Comparison of ENCODE assay signal across 8 cellular contexts in genomic region chr10:87816842-87817178, GRCh38. TPM values are rescaled to one million over a fixed set of nuclear protein-coding genes. Genes with fewer than 3 reads are reported as not detected.
DNase-seq lines count a peak whose midpoint lies in the region; ATAC-seq, FAIRE-seq and TF ChIP-seq lines count a peak whose summit lies in the region.

No MANE protein-coding gene starts in this region.

- POLR2A ChIA-PET in activated CD8-positive, alpha-beta T cell treated with anti-CD3 and anti-CD28 coated beads for 36 hours (lab: Charles Lee) = no interaction called here

- H3K4me3 Mint-ChIP-seq in activated CD8-positive, alpha-beta T cell treated with anti-CD3 and anti-CD28 coated beads for 36 hours = peak overlapping the region; percentile 89

- peaks cover 28% of the 10 kb centered on the region for H3K36me3 Mint-ChIP-seq in activated CD8-positive, alpha-beta T cell treated with anti-CD3 and anti-CD28 coated beads for 36 hours (ENCODE audit: low read depth)

- peak overlapping the region; percentile 58 for H3K4me3 ChIP-seq in cardiac muscle cell
- H3K4me3 ChIP-seq in kidney (ENCODE audit: low read length in 2 of 2) = peak overlapping the region; percentile 70 to 99
- H3K4me3 ChIP-seq in urinary bladder (ENCODE audit: low read depth, low read length) = peak overlapping the region; percentile 64

- WGBS in urinary bladder = 60% methylated on average over 4 of the region's 4 CpGs

- DNase-seq in cardiac muscle cell (ENCODE audit: low read depth in 1 of 2, low spot score in 1 of 2) (no peak), Right ventricle myocardium inferior (ENCODE audit: missing footprints) (no peak), kidney (no peak), NCI-H2107 treated with DMSO at 0.1 percent for 48 hours (lab: John Stamatoyannopoulos, UW; ENCODE audit: unreplicated experiment) (no peak), NCI-H2107 (lab: John Stamatoyannopoulos, UW) (no peak)
- DNase-seq in activated CD8-positive, alpha-beta T cell treated with anti-CD3 and anti-CD28 coated beads for 36 hours = no peak
- no peak for DNase-seq in activated CD4-positive, alpha-beta T cell treated with anti-CD3 and anti-CD28 coated beads, Interleukin-2, amount 50 U/mL, for 48 hours

- peaks cover 37% of the 10 kb centered on the region for H3K4me1 Mint-ChIP-seq in activated CD8-positive, alpha-beta T cell treated with anti-CD3 and anti-CD28 coated beads for 36 hours (ENCODE audit: low read depth)

- no peak for TF ChIP-seq CTCF in cardiac muscle cell (IDR thresholded peaks at IDR 0.05; ENCODE audit: low read depth, low read length)
- TF ChIP-seq CTCF in activated CD8-positive, alpha-beta T cell treated with anti-CD3 and anti-CD28 coated beads for 36 hours (IDR thresholded peaks at IDR 0.05) = no peak
- no peak for TF ChIP-seq CTCF in kidney (IDR thresholded peaks at IDR 0.05; ENCODE audit: borderline replicate concordance, extremely low read depth, insufficient read depth)

- FAIRE-seq in kidney (lab: Jason Lieb, UNC) = no peak

- peak overlapping the region in 1 of 2 donors; percentile 89 for H3K9ac ChIP-seq in kidney (ENCODE audit: low read length in 2 of 2)

- no peaks in the 10 kb centered on the region for H3K27me3 ChIP-seq in cardiac muscle cell

- ATAC-seq in Right ventricle myocardium inferior = no peak
- no peak for ATAC-seq in activated CD8-positive, alpha-beta T cell treated with anti-CD3 and anti-CD28 coated beads for 36 hours

- H3K4me1 ChIP-seq in cardiac muscle cell (ENCODE audit: low read depth) = peaks cover 23% of the 10 kb centered on the region
- peaks cover 0 to 5% of the 10 kb centered on the region in 2 donors for H3K4me1 ChIP-seq in kidney (ENCODE audit: control insufficient read depth in 1 of 2, insufficient read depth in 1 of 2, low read depth in 1 of 2, low read length in 2 of 2)
- H3K4me1 ChIP-seq in urinary bladder (ENCODE audit: insufficient read depth) = no peaks in the 10 kb centered on the region

- H3K27ac ChIP-seq in cardiac muscle cell = peak overlapping the region; percentile 95
- H3K27ac ChIP-seq in kidney (ENCODE audit: low read depth in 2 of 2, low read length in 2 of 2) = no peak overlapping the region
- H3K27ac ChIP-seq in urinary bladder (ENCODE audit: low read depth) = no peak overlapping the region

- H3K9me3 ChIP-seq in cardiac muscle cell (ENCODE audit: low read depth) = no peaks in the 10 kb centered on the region
- H3K9me3 ChIP-seq in kidney (ENCODE audit: control insufficient read depth in 1 of 2, low read length in 2 of 2) = no peaks in the 10 kb centered on the region

- no peaks in the 10 kb centered on the region for H3K27me3 Mint-ChIP-seq in activated CD8-positive, alpha-beta T cell treated with anti-CD3 and anti-CD28 coated beads for 36 hours

- peak overlapping the region; percentile 97 for H3K27ac Mint-ChIP-seq in activated CD8-positive, alpha-beta T cell treated with anti-CD3 and anti-CD28 coated beads for 36 hours

- intact Hi-C loops in Right ventricle myocardium inferior (cut with DNase I) (loop anchor here (5.0 kb wide), 1 partner anchor 45 kb away; the partner anchor contains the start of genes KLLN and PTEN), kidney (cut with DNase I) (no loop called here)
- intact Hi-C loops in activated CD8-positive, alpha-beta T cell treated with anti-CD3 and anti-CD28 coated beads for 36 hours (cut with micrococcal nuclease) = loop anchor here (5.0 kb wide), 1 partner anchor 45 kb away; the partner anchor contains the start of genes KLLN and PTEN

- H3K36me3 ChIP-seq in cardiac muscle cell (peaks cover 9% of the 10 kb centered on the region), kidney (ENCODE audit: control insufficient read depth in 1 of 2, insufficient read depth in 2 of 2, low read length in 2 of 2) (peaks cover 0 to 2% of the 10 kb centered on the region in 2 donors), urinary bladder (ENCODE audit: insufficient read depth) (no peaks in the 10 kb centered on the region)

- H3K9me3 Mint-ChIP-seq in activated CD8-positive, alpha-beta T cell treated with anti-CD3 and anti-CD28 coated beads for 36 hours = no peaks in the 10 kb centered on the region

- CTCF ChIA-PET in activated CD8-positive, alpha-beta T cell treated with anti-CD3 and anti-CD28 coated beads for 36 hours (lab: Charles Lee) = no interaction called here

RNA-seq across cellular contexts. Expression of gene ATAD1, which starts 1.2 kb away (rescaled TPM):
- 41.6 and 47.4 TPM in 2 replicates for total RNA-seq in cardiac muscle cell
- 82.5 and 103 TPM in 2 replicates for polyA plus RNA-seq in cardiac muscle cell
- total RNA-seq in Right ventricle myocardium inferior = 98.2 TPM
- 10 to 100 TPM; 43.8 to 49.3 TPM for total RNA-seq in activated CD8-positive, alpha-beta T cell treated with anti-CD3 and anti-CD28 coated beads for 36 hours
- total RNA-seq in kidney = 57.3 TPM
- polyA plus RNA-seq in kidney (ENCODE audit: insufficient read depth, low read depth, low replicate concordance) = 22.0 TPM
- 60.6 TPM for total RNA-seq in urinary bladder
- polyA plus RNA-seq in urinary bladder = 30.7 TPM

RNA-seq across cellular contexts. Expression of gene KLLN, which starts 46.5 kb away (rescaled TPM):
- total RNA-seq in cardiac muscle cell = 1.5 and 1.8 TPM in 2 replicates
- 0.69 and 0.77 TPM in 2 replicates for polyA plus RNA-seq in cardiac muscle cell
- 0.27 TPM for total RNA-seq in Right ventricle myocardium inferior
- total RNA-seq in activated CD8-positive, alpha-beta T cell treated with anti-CD3 and anti-CD28 coated beads for 36 hours = under 1 TPM; 0.43 to 0.61 TPM
- total RNA-seq in kidney = 1.7 TPM
- 0.82 TPM for polyA plus RNA-seq in kidney (ENCODE audit: insufficient read depth, low read depth, low replicate concordance)
- total RNA-seq in urinary bladder = 0.63 TPM
- 0.46 TPM for polyA plus RNA-seq in urinary bladder

RNA-seq across cellular contexts. Expression of gene PTEN, which starts 46.6 kb away (rescaled TPM):
- total RNA-seq in cardiac muscle cell (33.8 and 66.1 TPM in 2 replicates), Right ventricle myocardium inferior (54.6 TPM), kidney (154 TPM), urinary bladder (308 TPM)
- polyA plus RNA-seq in cardiac muscle cell (30.4 and 34.1 TPM in 2 replicates), kidney (ENCODE audit: insufficient read depth, low read depth, low replicate concordance) (22.3 TPM), urinary bladder (37.6 TPM)
- 10 to 100 TPM; 48.9 to 51.8 TPM for total RNA-seq in activated CD8-positive, alpha-beta T cell treated with anti-CD3 and anti-CD28 coated beads for 36 hours
